Comparison of ENCODE assay signal across 1 cellular context in genomic region chr6:137358273-137358672, GRCh38.
TF ChIP-seq lines count a peak whose summit lies in the region.

No MANE protein-coding gene starts in this region.

TF ChIP-seq in GM12891, 5 proteins besides CTCF, POLR2A, EP300 and RAD21:
- TF ChIP-seq POLR2AphosphoS5 (IDR thresholded peaks at IDR 0.05; ENCODE audit: low read depth, low read length) (no peak), SPI1 (IDR thresholded peaks at IDR 0.05; ENCODE audit: low read depth, low read length) (no peak), TAF1 (IDR thresholded peaks at IDR 0.05; ENCODE audit: low read depth, low read length) (no peak), PAX5 (IDR thresholded peaks at IDR 0.05; ENCODE audit: insufficient read depth, low read length, severe bottlenecking) (no peak), POU2F2 (IDR thresholded peaks at IDR 0.05; ENCODE audit: low read depth, low read length) (no peak)
